ENCODE assay signal across 24 cellular contexts in the genomic region with DNA sequence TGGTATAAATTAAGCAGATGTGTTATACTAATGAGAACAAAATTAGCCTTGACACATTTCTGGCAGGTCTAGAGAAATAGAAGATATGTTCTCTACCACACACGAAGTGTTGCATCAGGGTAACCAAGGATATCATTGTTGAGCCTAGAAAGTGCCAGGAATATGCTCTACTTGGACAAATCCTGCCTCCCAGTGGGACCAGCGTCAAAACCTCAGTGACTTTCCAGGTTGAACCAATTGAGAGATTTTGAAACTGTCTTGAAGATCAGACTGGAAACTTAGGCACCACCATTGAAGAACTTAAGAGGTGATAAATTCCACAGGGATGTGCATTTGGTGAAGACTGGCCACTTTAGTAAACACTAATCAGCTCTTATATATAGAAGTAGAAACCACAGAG.
"Had no signal": no experiment of that assay in that cellular context is flagged by ENCODE, and none has a peak within 500 bp of the region (broad histone marks: within the 10 kb centered on the region; RNA-seq: fewer than 3 reads in every experiment).

No MANE protein-coding gene starts in this region.

- H3K4me2 ChIP-seq: KMS-11 had no signal

- H3K9ac ChIP-seq: KMS-11 had no signal

- H3K27me3 Mint-ChIP-seq: activated CD4-positive, alpha-beta memory T cell treated with anti-CD3 and anti-CD28 coated beads for 36 hours had no signal

- H3K27ac ChIP-seq: KMS-11, VCaP had no signal

- ATAC-seq: activated T-helper 17 cell treated with anti-CD3 and anti-CD28 coated beads, Interleukin-2, amount 50 U/mL, for 72 hours; Panc1; T-helper 17 cell had no signal

- DNase-seq: activated CD4-positive, alpha-beta memory T cell treated with anti-CD3 and anti-CD28 coated beads for 36 hours; activated CD4-positive, alpha-beta T cell treated with anti-CD3 and anti-CD28 coated beads, Interleukin-2, amount 10 ng/mL, durations not matched to agents 7 days and 5 days; activated CD4-positive, CD25-positive, alpha-beta regulatory T cell; activated CD8-positive, alpha-beta memory T cell treated with anti-CD3 and anti-CD28 coated beads for 24 hours; activated gamma-delta T cell; activated naive CD4-positive, alpha-beta T cell treated with anti-CD3 and anti-CD28 coated beads for 36 hours; activated T-cell treated with anti-CD3 and anti-CD28 coated beads for 4 hours; activated T-cell treated with anti-CD3 and anti-CD28 coated beads, Interleukin-2, amount 50 U/mL, for 48 hours; NCI-H1092; NCI-H1417; NCI-H1930; NCI-H2171 treated with DMSO at 0.1 percent for 48 hours; NCI-H226; NCI-H526 treated with DMSO at 0.1 percent for 48 hours; NCI-H82; RPMI8226; SHP77; T-helper 17 cell; T-helper 9 cell had no signal

- H3K27ac Mint-ChIP-seq: activated CD4-positive, alpha-beta memory T cell treated with anti-CD3 and anti-CD28 coated beads for 36 hours; activated CD4-positive, alpha-beta T cell treated with anti-CD3 and anti-CD28 coated beads, Interleukin-2, amount 10 ng/mL, durations not matched to agents 7 days and 5 days; activated naive CD4-positive, alpha-beta T cell treated with anti-CD3 and anti-CD28 coated beads for 36 hours; activated naive CD8-positive, alpha-beta T cell; activated T-helper 17 cell treated with anti-CD3 and anti-CD28 coated beads, Interleukin-2, amount 50 U/mL, for 72 hours; T-helper 17 cell had no signal

- H3K4me1 Mint-ChIP-seq: activated CD4-positive, alpha-beta T cell treated with anti-CD3 and anti-CD28 coated beads, Interleukin-2, amount 10 ng/mL, durations not matched to agents 7 days and 5 days; activated T-helper 17 cell treated with anti-CD3 and anti-CD28 coated beads, Interleukin-2, amount 50 U/mL, for 72 hours; T-helper 17 cell had no signal

- H3K4me3 Mint-ChIP-seq: activated CD4-positive, alpha-beta memory T cell treated with anti-CD3 and anti-CD28 coated beads for 36 hours; activated CD4-positive, alpha-beta T cell treated with anti-CD3 and anti-CD28 coated beads, Interleukin-2, amount 10 ng/mL, durations not matched to agents 7 days and 5 days; activated naive CD4-positive, alpha-beta T cell treated with anti-CD3 and anti-CD28 coated beads for 36 hours; activated naive CD8-positive, alpha-beta T cell; activated T-helper 17 cell treated with anti-CD3 and anti-CD28 coated beads, Interleukin-2, amount 50 U/mL, for 72 hours; T-helper 17 cell had no signal

- H3K9me3 Mint-ChIP-seq: activated CD4-positive, alpha-beta memory T cell treated with anti-CD3 and anti-CD28 coated beads for 36 hours; activated CD4-positive, alpha-beta T cell treated with anti-CD3 and anti-CD28 coated beads, Interleukin-2, amount 10 ng/mL, durations not matched to agents 7 days and 5 days; activated naive CD4-positive, alpha-beta T cell treated with anti-CD3 and anti-CD28 coated beads for 36 hours had no signal

- H3K36me3 Mint-ChIP-seq: activated CD4-positive, alpha-beta memory T cell treated with anti-CD3 and anti-CD28 coated beads for 36 hours; activated naive CD8-positive, alpha-beta T cell had no signal
